Comparison of ENCODE assay signal across 16 cellular contexts in the genomic region with DNA sequence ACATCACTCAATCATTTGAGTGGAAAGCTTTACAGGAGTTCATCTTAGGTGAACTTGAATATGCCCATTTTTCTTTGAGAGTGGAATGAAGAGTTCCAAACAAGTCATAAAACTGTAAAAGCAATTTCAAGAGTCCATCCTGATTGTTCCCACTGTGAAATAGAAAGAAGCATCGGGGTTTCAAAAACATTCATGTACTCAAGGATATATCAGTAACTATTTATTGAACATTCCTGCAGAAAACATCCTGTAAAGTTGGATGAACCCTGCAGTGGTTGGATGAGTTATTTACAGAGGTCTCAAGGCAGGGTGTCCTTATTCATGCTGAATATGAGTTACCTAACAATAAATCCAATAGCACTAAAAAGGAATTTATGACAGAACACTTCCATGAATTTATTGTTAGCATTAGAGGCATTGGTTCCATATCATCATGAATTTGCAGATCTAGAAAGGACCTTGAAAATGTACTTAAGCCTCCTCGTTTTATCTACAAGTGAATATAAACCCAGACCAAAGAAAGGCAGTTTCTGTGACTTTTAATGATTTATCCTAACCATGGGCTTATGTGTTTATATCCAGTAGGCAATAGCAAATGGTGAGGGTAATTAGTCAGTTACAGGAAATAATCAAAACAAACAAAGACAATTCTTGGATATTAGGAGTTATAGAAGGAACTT.
DNase-seq lines count a peak whose midpoint lies in the region; ATAC-seq and TF ChIP-seq lines count a peak whose summit lies in the region.
"Had no signal": no experiment of that assay in that cellular context is flagged by ENCODE, and none has a peak within 500 bp of the region (broad histone marks: within the 10 kb centered on the region; RNA-seq: fewer than 3 reads in every experiment).

No MANE protein-coding gene starts in this region.

- CTCF ChIA-PET in MCF 10A (lab: Yijun Ruan, JAX) (no interaction called here), mammary epithelial cell (lab: Charles Lee; ENCODE audit: low non-redundant PET) (no interaction called here)

- no peak overlapping the region for H2BK12ac ChIP-seq in mesenchymal stem cell (ENCODE audit: low read length in 2 of 2)

- no peak overlapping the region for H2AFZ ChIP-seq in mammary epithelial cell (ENCODE audit: low read depth, low read length)
- no peak overlapping the region for H2AFZ ChIP-seq in mesenchymal stem cell (ENCODE audit: low read depth, low read length)

- H2BK15ac ChIP-seq in mesenchymal stem cell (ENCODE audit: low read depth, poor library complexity, severe bottlenecking), result no peak overlapping the region

- in situ Hi-C loops in mammary epithelial cell (cut with MboI; ENCODE audit: low sequenced_read_pairs in 2 of 2), result no loop called here

- no peak overlapping the region for H2AK5ac ChIP-seq in mesenchymal stem cell (ENCODE audit: low read length, severe bottlenecking)

- H3K27me3 ChIP-seq in mammary epithelial cell (ENCODE audit: insufficient read depth, low read length) (no peaks in the 10 kb centered on the region), mesenchymal stem cell (ENCODE audit: control insufficient read depth in 1 of 2, insufficient read depth in 1 of 2, low read length in 2 of 2) (no peaks in the 10 kb centered on the region)

- intact Hi-C loops in MCF 10A (cut with micrococcal nuclease) (no loop called here), mammary epithelial cell (cut with micrococcal nuclease) (no loop called here)

- peaks cover 19% of the 10 kb centered on the region for H3K4me1 Mint-ChIP-seq in MCF 10A (ENCODE audit: insufficient read depth, unreplicated experiment)

- H3K9me3 ChIP-seq in mammary epithelial cell (replicated peaks; ENCODE audit: insufficient read depth, low read length) (no peaks in the 10 kb centered on the region), mesenchymal stem cell (ENCODE audit: control insufficient read depth, low read length) (no peaks in the 10 kb centered on the region)
- H3K9me3 ChIP-seq: A549, Caco-2 had no signal

- ATAC-seq in HG02973 (IDR thresholded peaks at IDR 0.05; ENCODE audit: unreplicated experiment), result no peak
- ATAC-seq: A549 had no signal

- H3K36me3 Mint-ChIP-seq in MCF 10A (ENCODE audit: insufficient read depth, unreplicated experiment), result no peaks in the 10 kb centered on the region

- H3K9ac ChIP-seq in mammary epithelial cell (ENCODE audit: insufficient read depth, low read length), result no peak overlapping the region
- H3K9ac ChIP-seq in mesenchymal stem cell (ENCODE audit: low read length), result no peak overlapping the region

- H3K4ac ChIP-seq in mesenchymal stem cell (ENCODE audit: low read depth in 1 of 2, low read length in 2 of 2), result no peak overlapping the region

- H3K23ac ChIP-seq in mesenchymal stem cell (ENCODE audit: low read length in 2 of 2), result no peak overlapping the region

- no peaks in the 10 kb centered on the region for H3K27me3 Mint-ChIP-seq in MCF 10A (ENCODE audit: insufficient read depth, unreplicated experiment)
- H3K27me3 Mint-ChIP-seq: CD4-positive, alpha-beta T cell had no signal

- no peaks in the 10 kb centered on the region for H3K9me3 Mint-ChIP-seq in MCF 10A (ENCODE audit: unreplicated experiment)
- H3K9me3 Mint-ChIP-seq: CD4-positive, alpha-beta T cell; H9 had no signal

- no TSS peak for BruUV-seq in MCF 10A (replicated peaks; lab: Mats Ljungman, UMichigan)
- no TSS peak for BruUV-seq in mammary epithelial cell (replicated peaks; lab: Mats Ljungman, UMichigan)

- H3K27ac ChIP-seq in mammary epithelial cell (ENCODE audit: insufficient read depth, low read depth, low read length) (no peak overlapping the region), mesenchymal stem cell (ENCODE audit: low read length, poor library complexity, severe bottlenecking) (peak overlapping the region; percentile 82)
- H3K27ac ChIP-seq: 22Rv1, A549, C4-2B had no signal

- no peak overlapping the region for H4K8ac ChIP-seq in mesenchymal stem cell (ENCODE audit: low read length)

- H3K14ac ChIP-seq in mesenchymal stem cell (ENCODE audit: low read length in 2 of 2), result no peak overlapping the region

- H3K27ac Mint-ChIP-seq in MCF 10A (ENCODE audit: low read depth, unreplicated experiment), result peak overlapping the region; percentile 23
- H3K27ac Mint-ChIP-seq: CD4-positive, alpha-beta T cell; H9 had no signal

- no peaks in the 10 kb centered on the region for H4K20me1 ChIP-seq in mammary epithelial cell (ENCODE audit: insufficient read depth, low read length)

- no peak overlapping the region for H3K4me2 ChIP-seq in mammary epithelial cell (ENCODE audit: insufficient read depth, low read depth, low read length)
- no peak overlapping the region for H3K4me2 ChIP-seq in mesenchymal stem cell (ENCODE audit: low read length, poor library complexity, severe bottlenecking)
- H3K4me2 ChIP-seq: A549 had no signal

- H3K18ac ChIP-seq in mesenchymal stem cell (ENCODE audit: low read depth in 1 of 2, low read length in 2 of 2), result no peak overlapping the region

- POLR2A ChIA-PET in MCF 10A (lab: Yijun Ruan, JAX), result no interaction called here

- H3K4me3 Mint-ChIP-seq in MCF 10A (ENCODE audit: unreplicated experiment), result no peak overlapping the region
- H3K4me3 Mint-ChIP-seq: CD4-positive, alpha-beta T cell; H9 had no signal

- H3K36me3 ChIP-seq in mammary epithelial cell (ENCODE audit: insufficient read depth, low read length), result peaks cover 3% of the 10 kb centered on the region
- no peaks in the 10 kb centered on the region for H3K36me3 ChIP-seq in mesenchymal stem cell (ENCODE audit: control insufficient read depth in 1 of 2, insufficient read depth in 2 of 2, low read depth in 1 of 2, low read length in 2 of 2)

- H3K4me1 ChIP-seq in mammary epithelial cell (ENCODE audit: insufficient read depth, low read length), result peaks cover 12% of the 10 kb centered on the region
- no peaks in the 10 kb centered on the region for H3K4me1 ChIP-seq in mesenchymal stem cell (ENCODE audit: control insufficient read depth, insufficient read depth, low read depth, low read length)
- H3K4me1 ChIP-seq: A549 had no signal

- peak overlapping the region; percentile 44 for H2BK5ac ChIP-seq in mesenchymal stem cell (ENCODE audit: low read depth, low read length, poor library complexity, severe bottlenecking)

- no peak overlapping the region for H3K4me3 ChIP-seq in mammary epithelial cell (replicated peaks in 1 of 3; ENCODE audit: insufficient read depth in 1 of 3, low read depth in 2 of 3, low read length in 3 of 3)
- no peak overlapping the region for H3K4me3 ChIP-seq in epithelial cell of proximal tubule (ENCODE audit: low read depth, low read length)
- no peak overlapping the region for H3K4me3 ChIP-seq in mesenchymal stem cell (ENCODE audit: insufficient read depth in 1 of 2, low read depth in 1 of 2, low read length in 2 of 2)
- H3K4me3 ChIP-seq: A549 had no signal

- DNase-seq in MCF 10A (ENCODE audit: unreplicated experiment), result no peak
- DNase-seq in mammary epithelial cell, result no peak
- peak; percentile 36 for DNase-seq in epithelial cell of proximal tubule (ENCODE audit: low read depth)
- peak; percentile 23 for DNase-seq in mesenchymal stem cell
- DNase-seq in NAMALWA (ENCODE audit: low spot score), result no peak
- DNase-seq in mucosa of gallbladder (ENCODE audit: low spot score), result no peak
- DNase-seq: AML-193; CD4-positive, alpha-beta T cell; DMS79 treated with DMSO at 0.1 percent for 48 hours; EL; H9 had no signal

- no peak overlapping the region for H4K91ac ChIP-seq in mesenchymal stem cell (ENCODE audit: low read length)

- TF ChIP-seq CTCF in MCF 10A (IDR thresholded peaks at IDR 0.05; ENCODE audit: unreplicated experiment) (no peak), mammary epithelial cell (conservative IDR thresholded peaks at IDR 0.05 in 1 of 2, IDR thresholded peaks at IDR 0.05 in 1 of 2; ENCODE audit: extremely low read depth in 1 of 2, insufficient read depth in 1 of 2, low read depth in 1 of 2, low read length in 2 of 2) (no peak), epithelial cell of proximal tubule (conservative IDR thresholded peaks at IDR 0.05; ENCODE audit: low read depth, low read length) (no peak)

- no peaks in the 10 kb centered on the region for H3K79me2 ChIP-seq in mammary epithelial cell (ENCODE audit: insufficient read depth, low read length)

- dilution Hi-C loops in mammary epithelial cell (cut with HindIII; ENCODE audit: low sequenced_read_pairs), result no loop called here

- no peaks in the 10 kb centered on the region for H3K79me1 ChIP-seq in mesenchymal stem cell (replicated peaks; ENCODE audit: low read length, poor library complexity, severe bottlenecking)

- no peak overlapping the region for H2BK120ac ChIP-seq in mesenchymal stem cell (ENCODE audit: low read depth, low read length)

- 97% methylated on average over 2 of the region's 2 CpGs for WGBS in mammary epithelial cell (ENCODE audit: low coverage, missing lambda C conversion rate)
- no CpG with 5 or more reads among the region's 2 CpGs for WGBS in mesenchymal stem cell

Comparison
In these comparisons a context has a peak if more than half of its experiments do, and no peak if none do; other contexts are left out.
1. DNase-seq: peak in epithelial cell of proximal tubule (single experiment) and mesenchymal stem cell (single experiment); none in MCF 10A (single experiment), mammary epithelial cell (single experiment), NAMALWA (single experiment) and mucosa of gallbladder (single experiment).